ENCODE assay signal across 12 cellular contexts in the genomic region with DNA sequence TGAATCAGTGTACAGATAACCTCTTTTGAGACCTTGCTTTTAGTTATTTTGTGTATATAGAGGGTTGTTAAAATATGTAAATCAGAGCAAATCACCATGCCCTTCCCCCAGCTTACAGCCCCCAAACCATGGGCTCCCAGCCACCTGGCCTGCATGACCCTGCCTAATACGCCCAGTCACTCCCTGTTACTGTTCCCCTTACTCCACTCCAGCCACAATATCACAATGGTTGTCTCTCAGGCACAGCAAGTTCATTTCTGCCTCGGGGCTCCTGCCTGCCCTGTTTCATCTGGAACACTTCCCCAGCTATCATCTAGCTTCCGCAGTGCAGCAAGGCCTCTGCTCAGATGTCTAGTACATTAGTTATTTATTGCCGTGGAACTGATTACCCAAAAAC. TPM values are rescaled to one million over a fixed set of nuclear protein-coding genes. Genes with fewer than 3 reads are reported as not detected.
DNase-seq lines count a peak whose midpoint lies in the region; ATAC-seq and TF ChIP-seq lines count a peak whose summit lies in the region.
"Had no signal": no experiment of that assay in that cellular context is flagged by ENCODE, and none has a peak within 500 bp of the region (broad histone marks: within the 10 kb centered on the region; RNA-seq: fewer than 3 reads in every experiment).

No MANE protein-coding gene starts in this region.

- intact Hi-C loops in sigmoid colon (cut with DNase I) = loop anchor here (10.0 kb wide), 1 partner anchor 326 kb away; a partner anchor contains a TSS

- H3K4me1 ChIP-seq in sigmoid colon = peaks cover 0 to 19% (median 13%) of the 10 kb centered on the region in 4 donors

- peaks cover 9% of the 10 kb centered on the region for H3K9me3 Mint-ChIP-seq in T-helper 2 cell treated with Interferon-gamma antibody and Interleukin-4, amounts not matched to agents 5 μg/mL and 100 μg/mL, for 36 hours
- H3K9me3 Mint-ChIP-seq in HFFc6 (peaks cover 44% of the 10 kb centered on the region), brain (peaks cover 0 to 13% (median 9%) of the 10 kb centered on the region in 5 experiments)

- no peaks in the 10 kb centered on the region for H3K27me3 ChIP-seq in sigmoid colon

- no peaks in the 10 kb centered on the region for H3K36me3 ChIP-seq in sigmoid colon
- H3K36me3 ChIP-seq: thoracic aorta had no signal

- no peak for TF ChIP-seq POLR2A in sigmoid colon (IDR thresholded peaks at IDR 0.05)

- DNase-seq in T-helper 2 cell treated with Interferon-gamma antibody and Interleukin-4, amounts not matched to agents 5 μg/mL and 100 μg/mL, for 36 hours (ENCODE audit: low spot score) = no peak
- DNase-seq in T-helper 2 cell (no peak), HFFc6 (no peak), sigmoid colon (peak; percentile 35), hypothalamus (lab: John Stamatoyannopoulos, UW) (no peak)
- DNase-seq: DND-41, retina had no signal

- peaks cover 39% of the 10 kb centered on the region for H3K4me1 Mint-ChIP-seq in T-helper 2 cell treated with Interferon-gamma antibody and Interleukin-4, amounts not matched to agents 5 μg/mL and 100 μg/mL, for 36 hours (ENCODE audit: low read depth)
- peaks cover 32% of the 10 kb centered on the region for H3K4me1 Mint-ChIP-seq in HFFc6 (ENCODE audit: low read depth)
- H3K4me1 Mint-ChIP-seq in brain = peaks cover 38% of the 10 kb centered on the region

- H3K36me3 Mint-ChIP-seq in T-helper 2 cell treated with Interferon-gamma antibody and Interleukin-4, amounts not matched to agents 5 μg/mL and 100 μg/mL, for 36 hours (ENCODE audit: low read depth) = peaks cover 44% of the 10 kb centered on the region
- H3K36me3 Mint-ChIP-seq in HFFc6 (ENCODE audit: low read depth) = peaks cover 27% of the 10 kb centered on the region
- no peaks in the 10 kb centered on the region for H3K36me3 Mint-ChIP-seq in brain

- H3K27ac ChIP-seq in sigmoid colon = no peak overlapping the region
- H3K27ac ChIP-seq: thoracic aorta had no signal

- no peaks in the 10 kb centered on the region for H3K27me3 Mint-ChIP-seq in T-helper 2 cell treated with Interferon-gamma antibody and Interleukin-4, amounts not matched to agents 5 μg/mL and 100 μg/mL, for 36 hours (ENCODE audit: low read depth)
- H3K27me3 Mint-ChIP-seq in HFFc6 (ENCODE audit: insufficient read depth) = peaks cover 7% of the 10 kb centered on the region
- H3K27me3 Mint-ChIP-seq in brain = peaks cover 5% of the 10 kb centered on the region

- ATAC-seq in HG03175 (IDR thresholded peaks at IDR 0.05; ENCODE audit: unreplicated experiment) = no peak
- ATAC-seq in HG02759 (IDR thresholded peaks at IDR 0.05; ENCODE audit: unreplicated experiment) = no peak

- peaks cover 0 to 8% (median 0%) of the 10 kb centered on the region in 4 donors for H3K9me3 ChIP-seq in sigmoid colon

- peak overlapping the region; percentile 23 for H3K27ac Mint-ChIP-seq in T-helper 2 cell treated with Interferon-gamma antibody and Interleukin-4, amounts not matched to agents 5 μg/mL and 100 μg/mL, for 36 hours
- H3K27ac Mint-ChIP-seq in HFFc6 (peak overlapping the region; percentile 93), brain (peak overlapping the region; percentile 9 to 93 (median 74))

- no peak overlapping the region for H3K4me3 ChIP-seq in sigmoid colon
- H3K4me3 ChIP-seq: thoracic aorta had no signal

- WGBS in sigmoid colon, 2 donors = 92 to 95% methylated on average over 4 of the region's 4 CpGs

- H3K4me3 Mint-ChIP-seq in T-helper 2 cell treated with Interferon-gamma antibody and Interleukin-4, amounts not matched to agents 5 μg/mL and 100 μg/mL, for 36 hours = no peak overlapping the region
- H3K4me3 Mint-ChIP-seq in HFFc6 = no peak overlapping the region
- H3K4me3 Mint-ChIP-seq in brain = no peak overlapping the region

- TF ChIP-seq EP300 in sigmoid colon (IDR thresholded peaks at IDR 0.05) = no peak

- no peak for TF ChIP-seq CTCF in HFFc6 (IDR thresholded peaks at IDR 0.05)
- TF ChIP-seq CTCF in brain (conservative IDR thresholded peaks at IDR 0.05) = no peak
- TF ChIP-seq CTCF in sigmoid colon (IDR thresholded peaks at IDR 0.05) = no peak

RNA-seq across cellular contexts. Expression of a gene that starts 5.0 kb away (rescaled TPM):
- total RNA-seq in HFFc6 (2021; fragmentation: NEBNext Ultra II Directional; extraction: Animal tissue kit (Norgen Biotek cat#: 25700)) = 10 to 100 TPM; 35.3 to 40.6 (median 37.9) TPM
- 53.1 TPM for polyA plus RNA-seq in brain (ENCODE audit: insufficient read depth, low read depth, low replicate concordance)
- total RNA-seq in sigmoid colon = 10 to 100 TPM; 51.2 to 88.4 (median 85.0) TPM
- 10 to 100 TPM; 56.8 to 87.2 (median 66.1) TPM for polyA plus RNA-seq in sigmoid colon

RNA-seq across cellular contexts. Expression of a gene that starts 32.6 kb away (rescaled TPM):
- total RNA-seq in HFFc6 (2021; fragmentation: NEBNext Ultra II Directional; extraction: Animal tissue kit (Norgen Biotek cat#: 25700)) = under 1 TPM in 2 of 6 experiments, not detected in 4; 0.28 to 0.76 TPM
- polyA plus RNA-seq in brain (ENCODE audit: insufficient read depth, low read depth, low replicate concordance) = 3.9 TPM
- 1 to 10 TPM; 1.9 to 7.2 (median 4.7) TPM for total RNA-seq in sigmoid colon
- 10 to 100 TPM in 1 of 3 donors, under 1 TPM in 1, not detected in 1; 0.92 to 15.2 TPM for polyA plus RNA-seq in sigmoid colon
- total RNA-seq: dermis blood vessel endothelial cell had no signal

RNA-seq across cellular contexts. Expression of a gene that starts 43.0 kb away (rescaled TPM):
- total RNA-seq in HFFc6 (2021; fragmentation: NEBNext Ultra II Directional; extraction: Animal tissue kit (Norgen Biotek cat#: 25700)) = 10 to 100 TPM; 23.2 to 28.0 (median 25.6) TPM
- 47.3 TPM for polyA plus RNA-seq in brain (ENCODE audit: insufficient read depth, low read depth, low replicate concordance)
- total RNA-seq in sigmoid colon = 100 to 1,000 TPM in 1 of 4 donors, 10 to 100 TPM in 3; 56.5 to 116 (median 69.6) TPM
- 10 to 100 TPM; 28.9 to 58.7 (median 53.5) TPM for polyA plus RNA-seq in sigmoid colon

Comparison
In these comparisons a context has a peak if more than half of its experiments do, and no peak if none do; other contexts are left out.
1. H3K27ac Mint-ChIP-seq: peak in every context shown above with its lines; median percentile 93 in HFFc6; 74 in brain; 23 in T-helper 2 cell treated with Interferon-gamma antibody and Interleukin-4, amounts not matched to agents 5 μg/mL and 100 μg/mL, for 36 hours.